1 cellular context compared by ENCODE assay signal in genomic region chr17:18159551-18160120, GRCh38.
TF ChIP-seq lines count a peak whose summit lies in the region.

No MANE protein-coding gene starts in this region.

TF ChIP-seq in HepG2, 621 proteins besides CTCF, POLR2A, EP300 and RAD21:
- no peak for TF ChIP-seq ZNF33A (CRISPR knock-in tag; IDR thresholded peaks at IDR 0.05; ENCODE audit: borderline replicate concordance)
- TF ChIP-seq FOSL2 (CRISPR knock-in tag; IDR thresholded peaks at IDR 0.05), result 0 out of 2 replicates have a peak, but pooled peaks have one; percentile 22
- TF ChIP-seq ZNF281 (CRISPR knock-in tag; IDR thresholded peaks at IDR 0.05; ENCODE audit: borderline replicate concordance), result peak; percentile 56; the same call in 1 of the 2 replicates
- no peak for TF ChIP-seq PHF21A (CRISPR knock-in tag; IDR thresholded peaks at IDR 0.05)
- TF ChIP-seq CERS6 (CRISPR knock-in tag; IDR thresholded peaks at IDR 0.05), result no peak
- no peak for TF ChIP-seq ZBTB39 (CRISPR knock-in tag; IDR thresholded peaks at IDR 0.05)
- no peak for TF ChIP-seq ATF7-NPFF (CRISPR knock-in tag; IDR thresholded peaks at IDR 0.05; ENCODE audit: low read depth)
- TF ChIP-seq TFAP4 (IDR thresholded peaks at IDR 0.05; ENCODE audit: borderline replicate concordance, low read depth), result peak; percentile 38; the same call in 1 of the 2 replicates
- TF ChIP-seq LBX2 (CRISPR knock-in tag; IDR thresholded peaks at IDR 0.05; ENCODE audit: borderline replicate concordance), result no peak
- TF ChIP-seq ZNF766 (CRISPR knock-in tag; IDR thresholded peaks at IDR 0.05; ENCODE audit: borderline replicate concordance), result no peak
- no peak for TF ChIP-seq MYC (CRISPR knock-in tag; IDR thresholded peaks at IDR 0.05; ENCODE audit: borderline replicate concordance)
